ENCODE assay signal across 19 cellular contexts in the genomic region with DNA sequence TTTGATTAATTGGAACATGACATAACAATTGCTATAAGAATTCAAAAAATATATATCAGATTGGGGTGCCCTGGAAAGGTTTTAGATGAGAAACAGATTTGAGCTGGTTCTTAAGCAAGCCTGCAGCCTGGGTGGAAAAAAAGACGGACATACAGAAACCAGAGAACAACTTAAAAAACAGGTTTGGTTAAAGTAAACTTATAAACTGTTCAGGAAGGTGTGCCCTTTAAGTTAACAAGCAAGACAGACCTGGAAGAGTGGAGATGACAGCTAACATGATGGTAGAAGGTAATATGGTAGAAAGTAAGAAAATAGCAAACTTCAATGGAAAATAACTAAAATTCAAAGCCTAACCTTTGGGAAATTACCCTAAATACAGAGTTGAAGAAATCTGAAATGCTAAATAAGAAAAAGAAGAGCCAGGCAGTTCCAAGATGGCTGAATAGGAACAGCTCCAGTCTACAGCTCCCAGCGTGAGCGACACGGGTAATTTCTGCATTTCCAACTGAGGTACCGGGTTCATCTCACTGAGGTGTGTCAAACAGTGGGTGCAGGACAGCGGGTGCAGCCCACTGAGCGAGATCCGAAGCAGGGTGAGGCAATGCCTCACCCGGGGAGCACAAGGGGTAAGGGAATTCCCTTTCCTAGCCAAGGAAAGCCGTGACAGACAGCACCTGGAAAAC. TPM values are rescaled to one million over a fixed set of nuclear protein-coding genes. Genes with fewer than 3 reads are reported as not detected.
DNase-seq lines count a peak whose midpoint lies in the region; ATAC-seq and TF ChIP-seq lines count a peak whose summit lies in the region.
"Had no signal": no experiment of that assay in that cellular context is flagged by ENCODE, and none has a peak within 500 bp of the region (broad histone marks: within the 10 kb centered on the region; RNA-seq: fewer than 3 reads in every experiment).

No MANE protein-coding gene starts in this region.

- POLR2A ChIA-PET in CD4-positive, alpha-beta T cell (lab: Charles Lee), result no interaction called here

- CTCF ChIA-PET in CD4-positive, alpha-beta T cell (lab: Charles Lee), result no interaction called here

- H3K27ac Mint-ChIP-seq in nephron (peak overlapping the region in 1 of 3 experiments; percentile 23), natural killer cell (no peak overlapping the region)
- H3K27ac Mint-ChIP-seq in CD4-positive, alpha-beta T cell, result no peak overlapping the region
- H3K27ac Mint-ChIP-seq: CD8-positive, alpha-beta T cell; T-cell had no signal

- no peaks in the 10 kb centered on the region for H3K27me3 Mint-ChIP-seq in nephron (ENCODE audit: low read depth)
- H3K27me3 Mint-ChIP-seq in CD4-positive, alpha-beta T cell, result no peaks in the 10 kb centered on the region
- no peaks in the 10 kb centered on the region for H3K27me3 Mint-ChIP-seq in natural killer cell (ENCODE audit: low read depth in 2 of 2)
- H3K27me3 Mint-ChIP-seq: T-cell had no signal

- H3K27me3 ChIP-seq in HUES48 (ENCODE audit: control insufficient read depth, insufficient read depth, low read length) (no peaks in the 10 kb centered on the region), ectodermal cell (ENCODE audit: control insufficient read depth, insufficient read depth, low read length, poor library complexity, severe bottlenecking) (no peaks in the 10 kb centered on the region), ascending aorta (no peaks in the 10 kb centered on the region)
- no peaks in the 10 kb centered on the region for H3K27me3 ChIP-seq in CD4-positive, alpha-beta T cell (ENCODE audit: control insufficient read depth, insufficient read depth, low read length)
- H3K27me3 ChIP-seq: brain microvascular endothelial cell, colonic mucosa, sigmoid colon had no signal

- no peak for ATAC-seq in CD4-positive, alpha-beta T cell (ENCODE audit: poor library complexity)
- ATAC-seq in natural killer cell, result no peak
- ATAC-seq: CD8-positive, alpha-beta T cell; T-cell had no signal

- H3K4me1 Mint-ChIP-seq in nephron (no peaks in the 10 kb centered on the region), natural killer cell (no peaks in the 10 kb centered on the region)
- no peaks in the 10 kb centered on the region for H3K4me1 Mint-ChIP-seq in CD4-positive, alpha-beta T cell (ENCODE audit: low read depth)
- H3K4me1 Mint-ChIP-seq: T-cell had no signal

- H3K9ac ChIP-seq in HUES48 (ENCODE audit: low read depth, low read length), result peak overlapping the region; percentile 51; the same call in 1 of the 2 replicates
- H3K9ac ChIP-seq: GM23248 had no signal

- 75 to 77% methylated on average over 10 of the region's 10 CpGs for WGBS in ectodermal cell, 2 experiments

- H3K36me3 Mint-ChIP-seq in nephron (ENCODE audit: low read depth) (peaks cover 4% of the 10 kb centered on the region), natural killer cell (peaks cover 6% of the 10 kb centered on the region)
- H3K36me3 Mint-ChIP-seq in CD4-positive, alpha-beta T cell (ENCODE audit: low read depth), result no peaks in the 10 kb centered on the region
- H3K36me3 Mint-ChIP-seq: CD8-positive, alpha-beta T cell; T-cell had no signal

- H3K36me3 ChIP-seq in HUES48 (ENCODE audit: control insufficient read depth, insufficient read depth, low read length) (no peaks in the 10 kb centered on the region), ectodermal cell (ENCODE audit: control insufficient read depth, insufficient read depth, low read length) (no peaks in the 10 kb centered on the region), ascending aorta (no peaks in the 10 kb centered on the region)
- H3K36me3 ChIP-seq: brain microvascular endothelial cell, colonic mucosa, sigmoid colon, thoracic aorta had no signal

- no peak for DNase-seq in ascending aorta (ENCODE audit: low spot score in 2 of 2)
- no peak for DNase-seq in CD4-positive, alpha-beta T cell
- no peak for DNase-seq in nucleus accumbens (lab: John Stamatoyannopoulos, UW)
- DNase-seq in natural killer cell, result no peak
- DNase-seq: activated CD4-positive, alpha-beta T cell treated with anti-CD3 and anti-CD28 coated beads, Interleukin-2, amount 50 U/mL, for 1 hour; activated CD8-positive, alpha-beta memory T cell treated with anti-CD3 and anti-CD28 coated beads, Interleukin-2, amount 50 U/mL, for 48 hours; brain microvascular endothelial cell; CD8-positive, alpha-beta T cell; GM23248; NCI-H1105; NCI-H2081; sigmoid colon; T-cell had no signal

- H3K27ac ChIP-seq in C4-2B, result peak overlapping the region; percentile 75
- peak overlapping the region; percentile 12 for H3K27ac ChIP-seq in HUES48 (ENCODE audit: low read depth, low read length)
- H3K27ac ChIP-seq in ectodermal cell (ENCODE audit: insufficient read depth, low read depth, low read length, poor library complexity, severe bottlenecking), result no peak overlapping the region
- no peak overlapping the region for H3K27ac ChIP-seq in ascending aorta
- H3K27ac ChIP-seq in CD4-positive, alpha-beta T cell (ENCODE audit: low read depth, low read length), result no peak overlapping the region
- H3K27ac ChIP-seq: brain microvascular endothelial cell, colonic mucosa, GM23248, sigmoid colon, thoracic aorta had no signal

- no peak for TF ChIP-seq CTCF in C4-2B (conservative IDR thresholded peaks at IDR 0.05)
- TF ChIP-seq CTCF in nephron (IDR thresholded peaks at IDR 0.05; ENCODE audit: unreplicated experiment in 3 of 3), result no peak
- TF ChIP-seq CTCF in ascending aorta (IDR thresholded peaks at IDR 0.05), result no peak
- TF ChIP-seq CTCF in CD4-positive, alpha-beta T cell (IDR thresholded peaks at IDR 0.05), result no peak
- TF ChIP-seq CTCF in natural killer cell (IDR thresholded peaks at IDR 0.05), result no peak

- peaks cover 10% of the 10 kb centered on the region for H3K4me1 ChIP-seq in HUES48 (ENCODE audit: control insufficient read depth, insufficient read depth, low read length)
- H3K4me1 ChIP-seq in ectodermal cell (ENCODE audit: control insufficient read depth, insufficient read depth, low read length), result no peaks in the 10 kb centered on the region
- H3K4me1 ChIP-seq in ascending aorta, result no peaks in the 10 kb centered on the region
- H3K4me1 ChIP-seq: colonic mucosa, sigmoid colon had no signal

- H3K9me3 ChIP-seq in HUES48 (ENCODE audit: control insufficient read depth, insufficient read depth, low read length) (no peaks in the 10 kb centered on the region), ectodermal cell (ENCODE audit: control insufficient read depth, low read length) (no peaks in the 10 kb centered on the region), ascending aorta (peaks cover 0 to 4% of the 10 kb centered on the region in 2 donors)
- peaks cover 4% of the 10 kb centered on the region for H3K9me3 ChIP-seq in CD4-positive, alpha-beta T cell (ENCODE audit: control insufficient read depth, low read length)
- H3K9me3 ChIP-seq: colonic mucosa, sigmoid colon had no signal

- H3K9me3 Mint-ChIP-seq in nephron (peaks cover 22% of the 10 kb centered on the region), natural killer cell (peaks cover 13% of the 10 kb centered on the region in 2 donors)
- H3K9me3 Mint-ChIP-seq in CD4-positive, alpha-beta T cell, result peaks cover 7% of the 10 kb centered on the region

- H3K4me3 ChIP-seq in HUES48 (ENCODE audit: low read depth, low read length) (peak overlapping the region; percentile 52), ectodermal cell (ENCODE audit: insufficient read depth, low read depth, low read length) (peak overlapping the region; percentile 2), ascending aorta (no peak overlapping the region)
- H3K4me3 ChIP-seq: colonic mucosa, GM23248, sigmoid colon, thoracic aorta had no signal

- intact Hi-C loops in ascending aorta (cut with DNase I) (no loop called here), natural killer cell (cut with micrococcal nuclease) (no loop called here)
- intact Hi-C loops in CD4-positive, alpha-beta T cell (cut with DNase I, micrococcal nuclease), result no loop called here

- H3K4me3 Mint-ChIP-seq in nephron, result peak overlapping the region in 2 of 3 experiments; percentile 33 to 40
- H3K4me3 Mint-ChIP-seq in CD4-positive, alpha-beta T cell, result no peak overlapping the region
- H3K4me3 Mint-ChIP-seq in natural killer cell, result no peak overlapping the region
- H3K4me3 Mint-ChIP-seq: CD8-positive, alpha-beta T cell; T-cell had no signal

RNA-seq across cellular contexts. Expression of gene CADPS2, which starts 52.2 kb away (rescaled TPM):
- 7.5 TPM for polyA plus RNA-seq in ectodermal cell (2013, experiment 1 of 4)
- polyA plus RNA-seq in ectodermal cell (2013, experiment 2 of 4), result 8.6 TPM
- polyA plus RNA-seq in ectodermal cell (2013, experiment 3 of 4), result 6.8 TPM
- polyA plus RNA-seq in ectodermal cell (2013, experiment 4 of 4), result 7.6 TPM
- total RNA-seq in ascending aorta (31.8 TPM), natural killer cell (not detected)
- total RNA-seq in CD4-positive, alpha-beta T cell, result not detected
- total RNA-seq: CD8-positive, alpha-beta T cell had no signal

Comparison
In these comparisons a context has a peak if more than half of its experiments do, and no peak if none do; other contexts are left out.
1. H3K27ac ChIP-seq: peak in C4-2B (single experiment) and HUES48 (single experiment); none in ectodermal cell (single experiment), ascending aorta (0 of 2) and CD4-positive, alpha-beta T cell (single experiment).
2. H3K4me3 ChIP-seq: peak in HUES48 (single experiment) and ectodermal cell (single experiment); none in ascending aorta (0 of 2).
3. H3K4me3 Mint-ChIP-seq: peak in nephron (2 of 3); none in CD4-positive, alpha-beta T cell (single experiment) and natural killer cell (single experiment).
4. RNA of gene CADPS2, which starts 52.2 kb away (total RNA-seq): 31.8 TPM in ascending aorta (single experiment); not detected in CD4-positive, alpha-beta T cell and not detected in natural killer cell; every median in the first group is over 10 times any median in the second.